In the genomic region with DNA sequence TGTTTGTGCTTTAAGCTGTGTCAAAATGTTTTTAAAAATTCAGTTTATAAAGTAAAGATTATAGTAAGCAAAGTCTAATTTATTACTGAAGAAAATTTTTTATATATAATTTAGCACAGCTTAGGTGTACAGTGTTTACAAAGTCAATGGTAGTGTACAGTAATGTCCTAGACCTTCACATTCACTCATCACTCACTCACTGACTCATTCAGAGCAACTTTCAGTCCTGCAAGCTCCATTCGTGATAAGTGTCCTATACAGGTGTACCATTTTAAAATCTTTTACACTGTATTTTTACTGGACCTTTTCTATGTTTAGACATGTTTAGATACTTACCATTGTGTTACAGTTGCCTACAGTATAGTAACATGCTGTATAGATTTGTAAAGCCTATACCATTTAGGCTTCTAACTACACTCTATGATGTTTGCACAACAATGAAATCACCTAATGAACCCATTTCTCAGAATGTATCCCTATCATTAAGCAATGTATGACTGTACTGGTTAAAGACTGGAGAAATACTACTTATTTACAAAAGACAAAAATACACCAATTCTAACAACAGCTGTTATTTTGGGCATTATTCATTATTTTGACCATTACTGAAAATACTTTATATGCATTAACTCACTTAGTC, we compare ENCODE assay signal across 1 cellular context.
TF ChIP-seq lines count a peak whose summit lies in the region.

No MANE protein-coding gene starts in this region.

TF ChIP-seq in GM12878, 131 proteins besides CTCF, POLR2A, EP300 and RAD21:
- no peak for TF ChIP-seq TCF12 (IDR thresholded peaks at IDR 0.05; ENCODE audit: low read depth, low read length)
- TF ChIP-seq CREM (IDR thresholded peaks at IDR 0.05; ENCODE audit: low read depth), result no peak
- TF ChIP-seq, protein P1, sequence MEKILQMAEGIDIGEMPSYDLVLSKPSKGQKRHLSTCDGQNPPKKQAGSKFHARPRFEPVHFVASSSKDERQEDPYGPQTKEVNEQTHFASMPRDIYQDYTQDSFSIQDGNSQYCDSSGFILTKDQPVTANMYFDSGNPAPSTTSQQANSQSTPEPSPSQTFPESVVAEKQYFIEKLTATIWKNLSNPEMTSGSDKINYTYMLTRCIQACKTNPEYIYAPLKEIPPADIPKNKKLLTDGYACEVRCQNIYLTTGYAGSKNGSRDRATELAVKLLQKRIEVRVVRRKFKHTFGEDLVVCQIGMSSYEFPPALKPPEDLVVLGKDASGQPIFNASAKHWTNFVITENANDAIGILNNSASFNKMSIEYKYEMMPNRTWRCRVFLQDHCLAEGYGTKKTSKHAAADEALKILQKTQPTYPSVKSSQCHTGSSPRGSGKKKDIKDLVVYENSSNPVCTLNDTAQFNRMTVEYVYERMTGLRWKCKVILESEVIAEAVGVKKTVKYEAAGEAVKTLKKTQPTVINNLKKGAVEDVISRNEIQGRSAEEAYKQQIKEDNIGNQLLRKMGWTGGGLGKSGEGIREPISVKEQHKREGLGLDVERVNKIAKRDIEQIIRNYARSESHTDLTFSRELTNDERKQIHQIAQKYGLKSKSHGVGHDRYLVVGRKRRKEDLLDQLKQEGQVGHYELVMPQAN (conservative IDR thresholded peaks at IDR 0.05), result no peak
- no peak for TF ChIP-seq HDGF (IDR thresholded peaks at IDR 0.05)
- TF ChIP-seq, protein P2, sequence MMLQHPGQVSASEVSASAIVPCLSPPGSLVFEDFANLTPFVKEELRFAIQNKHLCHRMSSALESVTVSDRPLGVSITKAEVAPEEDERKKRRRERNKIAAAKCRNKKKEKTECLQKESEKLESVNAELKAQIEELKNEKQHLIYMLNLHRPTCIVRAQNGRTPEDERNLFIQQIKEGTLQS (IDR thresholded peaks at IDR 0.05; ENCODE audit: borderline replicate concordance, extremely low read depth, low read depth, low read length), result no peak
- no peak for TF ChIP-seq POU2F2 (IDR thresholded peaks at IDR 0.05; ENCODE audit: borderline replicate concordance, low read depth, low read length)
- TF ChIP-seq, protein P3, sequence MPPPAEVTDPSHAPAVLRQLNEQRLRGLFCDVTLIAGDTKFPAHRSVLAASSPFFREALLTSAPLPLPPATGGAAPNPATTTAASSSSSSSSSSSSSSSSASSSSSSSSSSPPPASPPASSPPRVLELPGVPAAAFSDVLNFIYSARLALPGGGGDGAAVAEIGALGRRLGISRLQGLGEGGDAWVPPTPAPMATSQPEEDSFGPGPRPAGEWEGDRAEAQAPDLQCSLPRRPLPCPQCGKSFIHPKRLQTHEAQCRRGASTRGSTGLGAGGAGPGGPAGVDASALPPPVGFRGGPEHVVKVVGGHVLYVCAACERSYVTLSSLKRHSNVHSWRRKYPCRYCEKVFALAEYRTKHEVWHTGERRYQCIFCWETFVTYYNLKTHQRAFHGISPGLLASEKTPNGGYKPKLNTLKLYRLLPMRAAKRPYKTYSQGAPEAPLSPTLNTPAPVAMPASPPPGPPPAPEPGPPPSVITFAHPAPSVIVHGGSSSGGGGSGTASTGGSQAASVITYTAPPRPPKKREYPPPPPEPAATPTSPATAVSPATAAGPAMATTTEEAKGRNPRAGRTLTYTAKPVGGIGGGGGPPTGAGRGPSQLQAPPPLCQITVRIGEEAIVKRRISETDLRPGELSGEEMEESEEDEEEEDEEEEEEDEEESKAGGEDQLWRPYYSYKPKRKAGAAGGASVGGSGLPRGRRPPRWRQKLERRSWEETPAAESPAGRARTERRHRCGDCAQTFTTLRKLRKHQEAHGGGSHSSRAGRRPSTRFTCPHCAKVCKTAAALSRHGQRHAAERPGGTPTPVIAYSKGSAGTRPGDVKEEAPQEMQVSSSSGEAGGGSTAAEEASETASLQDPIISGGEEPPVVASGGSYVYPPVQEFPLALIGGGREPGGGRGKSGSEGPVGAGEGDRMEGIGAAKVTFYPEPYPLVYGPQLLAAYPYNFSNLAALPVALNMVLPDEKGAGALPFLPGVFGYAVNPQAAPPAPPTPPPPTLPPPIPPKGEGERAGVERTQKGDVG (CRISPR knock-in tag; IDR thresholded peaks at IDR 0.05), result no peak
- TF ChIP-seq, protein P4, sequence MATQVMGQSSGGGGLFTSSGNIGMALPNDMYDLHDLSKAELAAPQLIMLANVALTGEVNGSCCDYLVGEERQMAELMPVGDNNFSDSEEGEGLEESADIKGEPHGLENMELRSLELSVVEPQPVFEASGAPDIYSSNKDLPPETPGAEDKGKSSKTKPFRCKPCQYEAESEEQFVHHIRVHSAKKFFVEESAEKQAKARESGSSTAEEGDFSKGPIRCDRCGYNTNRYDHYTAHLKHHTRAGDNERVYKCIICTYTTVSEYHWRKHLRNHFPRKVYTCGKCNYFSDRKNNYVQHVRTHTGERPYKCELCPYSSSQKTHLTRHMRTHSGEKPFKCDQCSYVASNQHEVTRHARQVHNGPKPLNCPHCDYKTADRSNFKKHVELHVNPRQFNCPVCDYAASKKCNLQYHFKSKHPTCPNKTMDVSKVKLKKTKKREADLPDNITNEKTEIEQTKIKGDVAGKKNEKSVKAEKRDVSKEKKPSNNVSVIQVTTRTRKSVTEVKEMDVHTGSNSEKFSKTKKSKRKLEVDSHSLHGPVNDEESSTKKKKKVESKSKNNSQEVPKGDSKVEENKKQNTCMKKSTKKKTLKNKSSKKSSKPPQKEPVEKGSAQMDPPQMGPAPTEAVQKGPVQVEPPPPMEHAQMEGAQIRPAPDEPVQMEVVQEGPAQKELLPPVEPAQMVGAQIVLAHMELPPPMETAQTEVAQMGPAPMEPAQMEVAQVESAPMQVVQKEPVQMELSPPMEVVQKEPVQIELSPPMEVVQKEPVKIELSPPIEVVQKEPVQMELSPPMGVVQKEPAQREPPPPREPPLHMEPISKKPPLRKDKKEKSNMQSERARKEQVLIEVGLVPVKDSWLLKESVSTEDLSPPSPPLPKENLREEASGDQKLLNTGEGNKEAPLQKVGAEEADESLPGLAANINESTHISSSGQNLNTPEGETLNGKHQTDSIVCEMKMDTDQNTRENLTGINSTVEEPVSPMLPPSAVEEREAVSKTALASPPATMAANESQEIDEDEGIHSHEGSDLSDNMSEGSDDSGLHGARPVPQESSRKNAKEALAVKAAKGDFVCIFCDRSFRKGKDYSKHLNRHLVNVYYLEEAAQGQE (IDR thresholded peaks at IDR 0.05; ENCODE audit: low read depth, low read length), result no peak
- TF ChIP-seq RUNX3 (IDR thresholded peaks at IDR 0.05; ENCODE audit: low read length), result no peak
- no peak for TF ChIP-seq IRF4 (IDR thresholded peaks at IDR 0.05; ENCODE audit: low read depth, low read length)
- TF ChIP-seq CBFB (IDR thresholded peaks at IDR 0.05; ENCODE audit: low read depth), result no peak
- no peak for TF ChIP-seq SMC3 (IDR thresholded peaks at IDR 0.05; ENCODE audit: borderline replicate concordance, low read length)
TF ChIP-seq in GM12878: peak in this region for 0.
